13 cellular contexts compared by ENCODE assay signal in the genomic region with DNA sequence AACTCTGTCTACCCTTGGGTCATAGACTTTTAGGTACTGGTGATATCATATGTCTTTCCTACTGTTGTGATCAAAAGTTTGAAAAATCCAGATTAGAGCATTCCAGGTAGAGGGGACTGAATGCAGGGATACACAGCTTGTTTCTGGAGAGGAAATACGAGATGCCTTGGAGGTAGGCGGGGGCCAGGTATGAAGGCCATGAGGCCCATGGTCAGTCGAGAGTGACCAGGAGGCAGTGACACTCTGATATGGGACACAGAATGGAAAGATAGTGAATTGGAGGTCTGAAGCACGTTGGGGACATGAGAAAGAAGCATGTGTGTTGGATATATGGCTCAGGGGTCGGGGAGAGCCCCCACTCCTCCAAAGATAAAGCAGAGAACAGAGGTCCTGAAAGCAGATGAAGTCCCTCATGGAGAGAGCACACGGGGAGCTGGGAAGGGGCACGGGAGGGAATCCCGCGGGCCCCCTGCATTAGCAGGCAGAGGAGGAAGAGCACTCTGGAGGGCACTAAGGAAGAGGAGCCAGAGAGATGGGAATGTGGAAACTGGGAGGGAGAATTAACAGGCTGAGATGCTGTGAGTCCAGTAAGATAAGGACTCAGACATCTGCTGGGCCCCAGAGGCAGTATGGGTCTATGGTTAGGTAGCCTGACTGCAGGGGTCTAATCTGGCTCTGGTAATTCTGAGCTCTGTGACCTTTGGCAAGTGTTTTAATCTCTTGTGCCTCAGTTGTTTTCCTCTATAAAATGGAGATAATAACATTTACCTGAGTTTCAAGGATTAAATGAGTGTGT. TPM values are rescaled to one million over a fixed set of nuclear protein-coding genes. Genes with fewer than 3 reads are reported as not detected.
DNase-seq lines count a peak whose midpoint lies in the region; ATAC-seq and TF ChIP-seq lines count a peak whose summit lies in the region.
"Had no signal": no experiment of that assay in that cellular context is flagged by ENCODE, and none has a peak within 500 bp of the region (broad histone marks: within the 10 kb centered on the region; RNA-seq: fewer than 3 reads in every experiment).

No MANE protein-coding gene starts in this region.

- H3K36me3 ChIP-seq in SJSA1 (no peaks in the 10 kb centered on the region), gastroesophageal sphincter (no peaks in the 10 kb centered on the region), gastrocnemius medialis (no peaks in the 10 kb centered on the region)

- in situ Hi-C loops in gastrocnemius medialis (cut with MboI; ENCODE audit: low sequenced_read_pairs in 4 of 4), result loop anchor here in 1 of 4 donors (25.0 kb wide), 1 partner anchor 141 kb away; the partner anchor contains the start of genes KCTD20 and PXT1

- H3K27me3 Mint-ChIP-seq in Calu3 (ENCODE audit: unreplicated experiment), result no peaks in the 10 kb centered on the region
- H3K27me3 Mint-ChIP-seq: memory B cell had no signal

- 84 to 92% methylated on average over 8 to 9 of the region's 9 CpGs for WGBS in gastroesophageal sphincter (ENCODE audit: low coverage in 1 of 2), 2 donors

- TF ChIP-seq EP300 in gastroesophageal sphincter (IDR thresholded peaks at IDR 0.05), result no peak

- CTCF ChIA-PET in Calu3 (lab: Charles Lee), result interaction anchor here (1.9 kb wide), 1 partner anchor 33 kb away, joined by 30 read pairs; no protein-coding TSS in a partner anchor

- DNase-seq in Calu3 (no peak), SJSA1 (ENCODE audit: low read depth in 1 of 2, low spot score in 2 of 2) (no peak), gastrocnemius medialis (no peak), NCI-H187 treated with DMSO at 0.1 percent for 48 hours (lab: John Stamatoyannopoulos, UW) (no peak), COLO829 (ENCODE audit: low spot score) (no peak)
- no peak for DNase-seq in activated naive CD4-positive, alpha-beta T cell (lab: John Stamatoyannopoulos, UW)
- DNase-seq: activated naive CD4-positive, alpha-beta T cell treated with anti-CD3 and anti-CD28 coated beads for 36 hours; NCI-H1417 treated with DMSO at 0.1 percent for 48 hours; posterior cingulate gyrus had no signal

- no peaks in the 10 kb centered on the region for H3K9me3 Mint-ChIP-seq in Calu3 (ENCODE audit: low read depth, unreplicated experiment)
- H3K9me3 Mint-ChIP-seq: activated naive CD4-positive, alpha-beta T cell treated with anti-CD3 and anti-CD28 coated beads for 36 hours; memory B cell had no signal

- no peak for TF ChIP-seq CTCF in Calu3 (IDR thresholded peaks at IDR 0.05; ENCODE audit: unreplicated experiment)
- no peak for TF ChIP-seq CTCF in gastroesophageal sphincter (IDR thresholded peaks at IDR 0.05)
- no peak for TF ChIP-seq CTCF in gastrocnemius medialis (IDR thresholded peaks at IDR 0.05 in 4 of 5, conservative IDR thresholded peaks at IDR 0.05 in 1 of 5)

- intact Hi-C loops in Calu3 (cut with micrococcal nuclease; ENCODE audit: unreplicated experiment), result loop anchor here (2.0 kb wide), 1 partner anchor 17 kb away; the partner anchor contains the start of gene SRSF3
- intact Hi-C loops in gastrocnemius medialis (cut with DNase I; ENCODE audit: low total_unique reads), result no loop called here

- H3K4me1 ChIP-seq in SJSA1 (replicated peaks) (peaks cover 62% of the 10 kb centered on the region), gastroesophageal sphincter (peaks cover 0 to 39% (median 11%) of the 10 kb centered on the region in 3 donors), gastrocnemius medialis (peaks cover 4 to 5% of the 10 kb centered on the region in 2 donors)

- H3K36me3 Mint-ChIP-seq in Calu3 (ENCODE audit: insufficient read depth, unreplicated experiment), result peaks cover 20% of the 10 kb centered on the region
- H3K36me3 Mint-ChIP-seq: IgD-negative memory B cell, memory B cell had no signal

- peaks cover 39% of the 10 kb centered on the region for H3K4me1 Mint-ChIP-seq in Calu3 (ENCODE audit: low read depth, unreplicated experiment)

- H3K9me3 ChIP-seq in SJSA1 (replicated peaks) (no peaks in the 10 kb centered on the region), gastroesophageal sphincter (no peaks in the 10 kb centered on the region), gastrocnemius medialis (no peaks in the 10 kb centered on the region)

- peak overlapping the region; percentile 95 for H3K27ac Mint-ChIP-seq in Calu3 (ENCODE audit: unreplicated experiment)
- H3K27ac Mint-ChIP-seq: activated naive CD4-positive, alpha-beta T cell treated with anti-CD3 and anti-CD28 coated beads for 36 hours; memory B cell had no signal

- H3K27ac ChIP-seq in SJSA1, result peak overlapping the region; percentile 96
- H3K27ac ChIP-seq in gastroesophageal sphincter, result peak overlapping the region; percentile 72 to 85 (median 78)
- H3K27ac ChIP-seq in gastrocnemius medialis, result peak overlapping the region in 3 of 4 donors; percentile 71 to 81 (median 76)

- no TSS peak for BruUV-seq in Calu3 (replicated peaks; lab: Mats Ljungman, UMichigan)

- peak overlapping the region; percentile 3 for H3K4me3 Mint-ChIP-seq in Calu3 (ENCODE audit: low read depth, unreplicated experiment)
- H3K4me3 Mint-ChIP-seq: activated naive CD4-positive, alpha-beta T cell treated with anti-CD3 and anti-CD28 coated beads for 36 hours; IgD-negative memory B cell; memory B cell had no signal

- H3K27me3 ChIP-seq in SJSA1 (replicated peaks) (no peaks in the 10 kb centered on the region), gastroesophageal sphincter (no peaks in the 10 kb centered on the region), gastrocnemius medialis (no peaks in the 10 kb centered on the region)

- H3K4me3 ChIP-seq in SJSA1, result no peak overlapping the region
- no peak overlapping the region for H3K4me3 ChIP-seq in gastroesophageal sphincter
- no peak overlapping the region for H3K4me3 ChIP-seq in gastrocnemius medialis

- ATAC-seq in gastroesophageal sphincter, result no peak
- no peak for ATAC-seq in gastrocnemius medialis
- no peak for ATAC-seq in HG03159 (IDR thresholded peaks at IDR 0.05; ENCODE audit: unreplicated experiment)

- TF ChIP-seq POLR2A in gastroesophageal sphincter (IDR thresholded peaks at IDR 0.05) (no peak), gastrocnemius medialis (IDR thresholded peaks at IDR 0.05) (no peak)

RNA-seq across cellular contexts. Expression of gene SRSF3, which starts 15.9 kb away (rescaled TPM):
- total RNA-seq in Calu3 (2022) (347 and 370 TPM in 2 replicates), gastroesophageal sphincter (100 to 1,000 TPM; 108 to 195 (median 156) TPM), gastrocnemius medialis (100 to 1,000 TPM in 1 of 4 donors, 10 to 100 TPM in 3; 66.3 to 118 (median 83.2) TPM)
- 351 and 398 TPM in 2 replicates for total RNA-seq in SJSA1 (2014; rRNA removed; shearing (Covaris generic))

RNA-seq across cellular contexts. Expression of gene STK38, which starts 30.9 kb away (rescaled TPM):
- total RNA-seq in Calu3 (2022), result 63.0 and 70.3 TPM in 2 replicates
- total RNA-seq in SJSA1 (2014; rRNA removed; shearing (Covaris generic)), result 38.0 and 39.3 TPM in 2 replicates
- total RNA-seq in gastroesophageal sphincter, result 10 to 100 TPM; 20.5 to 51.0 (median 40.6) TPM
- total RNA-seq in gastrocnemius medialis, result 10 to 100 TPM; 10.8 to 14.8 (median 12.7) TPM
